Comparison of ENCODE assay signal across 8 cellular contexts in the genomic region with DNA sequence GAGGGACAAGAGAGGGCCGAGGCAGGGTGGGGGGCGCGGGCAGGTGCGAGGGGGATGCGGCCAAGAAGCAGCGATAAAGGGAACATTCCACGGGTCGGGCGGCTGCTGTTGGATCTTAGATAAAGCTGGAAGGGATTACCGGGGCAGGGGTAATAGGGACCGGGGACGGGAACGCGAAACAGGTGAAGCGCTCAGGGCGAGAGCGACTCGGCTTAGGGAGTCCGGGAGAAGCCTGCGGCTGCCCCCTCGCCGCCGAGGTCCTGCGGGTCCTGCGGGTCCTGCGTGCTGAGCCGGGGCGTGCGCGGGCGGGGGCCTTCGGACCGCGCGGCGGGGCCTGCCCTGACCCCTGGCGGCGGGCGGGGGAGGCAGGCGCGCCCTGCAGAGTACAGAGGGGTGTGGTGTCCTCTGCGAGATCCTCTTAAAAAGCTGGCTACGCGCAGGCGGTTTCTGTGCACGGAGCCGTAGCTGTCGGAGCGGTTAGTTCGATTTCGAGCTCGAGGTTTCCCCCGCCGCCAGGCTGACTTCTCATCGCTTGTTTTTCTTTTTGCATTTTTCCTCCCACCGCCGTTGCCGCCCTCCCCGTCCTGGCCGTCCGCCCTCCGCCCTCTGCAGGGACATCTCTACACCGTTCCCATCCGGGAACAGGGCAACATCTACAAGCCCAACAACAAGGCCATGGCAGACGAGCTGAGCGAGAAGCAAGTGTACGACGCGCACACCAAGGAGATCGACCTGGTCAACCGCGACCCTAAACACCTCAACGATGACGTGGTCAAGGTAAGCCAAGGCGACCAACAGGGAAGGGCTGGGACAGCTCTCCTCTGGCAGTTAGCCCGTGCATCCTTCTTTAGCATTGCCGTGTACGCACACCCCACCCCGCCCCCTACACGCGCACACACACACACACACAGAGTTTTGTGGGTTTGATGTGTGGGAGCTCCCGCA. TPM values are rescaled to one million over a fixed set of nuclear protein-coding genes. Genes with fewer than 3 reads are reported as not detected.
DNase-seq lines count a peak whose midpoint lies in the region; ATAC-seq and TF ChIP-seq lines count a peak whose summit lies in the region.

No MANE protein-coding gene starts in this region.

- peak overlapping the region; percentile 45 for H2AFZ ChIP-seq in SU-DHL-6 (ENCODE audit: low read depth, low read length, severe bottlenecking)

- WGBS in right cardiac atrium, result under 1% methylated on average over 82 of the region's 82 CpGs
- WGBS in psoas muscle, 3 donors, result 1 to 2% (median 1%) methylated on average over 67 to 82 of the region's 82 CpGs

- DNase-seq in DMS79 treated with DMSO at 0.1 percent for 48 hours (lab: John Stamatoyannopoulos, UW), result peak; percentile 47
- DNase-seq in amniotic stem cell (lab: John Stamatoyannopoulos, UW), result peak; percentile 76
- peak; percentile 84 to 94 (median 93) for DNase-seq in right cardiac atrium
- peak; percentile 81 to 84 for DNase-seq in psoas muscle
- DNase-seq in pons (ENCODE audit: low spot score), result no peak

- no peaks in the 10 kb centered on the region for H4K20me1 ChIP-seq in SU-DHL-6 (ENCODE audit: low read depth, low read length)

- H3K36me3 ChIP-seq in HUES6 (ENCODE audit: control insufficient read depth, insufficient read depth, low read length) (peaks cover 12% of the 10 kb centered on the region), SU-DHL-6 (ENCODE audit: low read length) (no peaks in the 10 kb centered on the region), psoas muscle (ENCODE audit: insufficient read depth in 1 of 2, low read depth in 1 of 2) (peaks cover 0 to 6% of the 10 kb centered on the region in 2 donors)

- no peaks in the 10 kb centered on the region for H3F3A ChIP-seq in SU-DHL-6 (ENCODE audit: insufficient read depth)

- H3K9me3 ChIP-seq in HUES6 (ENCODE audit: control insufficient read depth, insufficient read depth, low read depth, low read length), result no peaks in the 10 kb centered on the region
- H3K9me3 ChIP-seq in SU-DHL-6 (ENCODE audit: insufficient read depth, low read length), result no peaks in the 10 kb centered on the region
- no peaks in the 10 kb centered on the region for H3K9me3 ChIP-seq in right cardiac atrium (ENCODE audit: control insufficient read depth, low read length)
- H3K9me3 ChIP-seq in psoas muscle, result no peaks in the 10 kb centered on the region

- intact Hi-C loops in right cardiac atrium (cut with DNase I), result loop anchor here (2.0 to 10.0 kb wide), 8 partner anchors 49 to 264 kb away; no protein-coding TSS in a partner anchor
- intact Hi-C loops in psoas muscle (cut with DNase I), result loop anchor here (1.0 to 10.0 kb wide), 6 partner anchors 25 to 281 kb away; no protein-coding TSS in a partner anchor

- peak; percentile 45 for TF ChIP-seq CTCF in SU-DHL-6 (IDR thresholded peaks at IDR 0.05; ENCODE audit: insufficient read depth, low read length, poor library complexity, severe bottlenecking)
- TF ChIP-seq CTCF in psoas muscle (IDR thresholded peaks at IDR 0.05), result peak; percentile 89

- H3K4me1 ChIP-seq in HUES6 (ENCODE audit: control insufficient read depth, insufficient read depth, low read length) (peaks cover 55% of the 10 kb centered on the region), right cardiac atrium (ENCODE audit: control insufficient read depth, insufficient read depth, low read length) (peaks cover 6% of the 10 kb centered on the region), psoas muscle (no peaks in the 10 kb centered on the region)

- peak overlapping the region; percentile 91 for H3K4me3 ChIP-seq in HUES6 (ENCODE audit: low read depth, low read length)
- H3K4me3 ChIP-seq in SU-DHL-6 (ENCODE audit: insufficient read depth, low read length, poor library complexity, severe bottlenecking), result peak overlapping the region; percentile 44
- H3K4me3 ChIP-seq in right cardiac atrium (ENCODE audit: low read length), result peak overlapping the region; percentile 76
- H3K4me3 ChIP-seq in psoas muscle, result peak overlapping the region; percentile 80

- no peaks in the 10 kb centered on the region for H3K9me2 ChIP-seq in SU-DHL-6 (replicated peaks; ENCODE audit: insufficient read depth, low read length)

- H3K27me3 ChIP-seq in HUES6 (ENCODE audit: control insufficient read depth, insufficient read depth, low read length) (peaks cover 22% of the 10 kb centered on the region), SU-DHL-6 (ENCODE audit: low read length) (no peaks in the 10 kb centered on the region), right cardiac atrium (ENCODE audit: control insufficient read depth, insufficient read depth) (no peaks in the 10 kb centered on the region), psoas muscle (ENCODE audit: insufficient read depth in 3 of 3, low read length in 2 of 3) (no peaks in the 10 kb centered on the region)

- H3K27ac ChIP-seq in HUES6 (ENCODE audit: low read depth, low read length) (peak overlapping the region; percentile 87; the same call in 1 of the 2 replicates), SU-DHL-6 (ENCODE audit: low read depth, low read length) (no peak overlapping the region), right cardiac atrium (ENCODE audit: low read length) (peak overlapping the region; percentile 95), psoas muscle (peak overlapping the region; percentile 77)

- peak overlapping the region; percentile 62 for H3K4me2 ChIP-seq in SU-DHL-6 (ENCODE audit: low read depth, low read length, poor library complexity, severe bottlenecking)

- peak overlapping the region; percentile 99 for H3K9ac ChIP-seq in HUES6 (ENCODE audit: low read length)
- H3K9ac ChIP-seq in SU-DHL-6 (ENCODE audit: low read length), result peak overlapping the region; percentile 25; the same call in 1 of the 2 replicates

- no peaks in the 10 kb centered on the region for H3K79me2 ChIP-seq in SU-DHL-6 (ENCODE audit: insufficient read depth, low read length)

- peak; percentile 95 for ATAC-seq in GM21515 (IDR thresholded peaks at IDR 0.05; ENCODE audit: unreplicated experiment)
- ATAC-seq in right cardiac atrium, result peak; percentile 89 to 91
- ATAC-seq in psoas muscle, result peak; percentile 91 to 92 (median 92)

RNA-seq across cellular contexts. Expression of a gene that starts 1.3 kb away (rescaled TPM):
- 100 to 1,000 TPM; 298 to 502 (median 380) TPM for total RNA-seq in right cardiac atrium
- 269 TPM for polyA plus RNA-seq in right cardiac atrium
- 100 to 1,000 TPM in 1 of 4 donors, 10 to 100 TPM in 3; 59.0 to 120 (median 66.7) TPM for total RNA-seq in psoas muscle
- 10 to 100 TPM; 57.6 to 70.1 (median 69.0) TPM for polyA plus RNA-seq in psoas muscle

RNA-seq across cellular contexts. Expression of a gene that starts 26.6 kb away (rescaled TPM):
- total RNA-seq in right cardiac atrium (100 to 1,000 TPM; 179 to 233 (median 200) TPM), psoas muscle (10 to 100 TPM; 12.8 to 20.1 (median 19.2) TPM)
- polyA plus RNA-seq in right cardiac atrium (136 TPM), psoas muscle (10 to 100 TPM; 10.9 to 15.7 (median 11.7) TPM)

Comparison
In these comparisons a context has a peak if more than half of its experiments do, and no peak if none do; other contexts are left out.
1. RNA of a gene that starts 26.6 kb away (total RNA-seq): 179 to 233 TPM in right cardiac atrium; 12.8 to 20.1 TPM in psoas muscle; every median in the first group is over 4 times any median in the second.
2. Peak in every context shown above with its lines, with median percentiles within 50 percentile points of each other: ATAC-seq and H3K4me3 ChIP-seq.